11 cellular contexts compared by ENCODE assay signal in genomic region chr11:9834281-9834680, GRCh38.
"Had no signal": no experiment of that assay in that cellular context is flagged by ENCODE, and none has a peak within 500 bp of the region (broad histone marks: within the 10 kb centered on the region; RNA-seq: fewer than 3 reads in every experiment).

No MANE protein-coding gene starts in this region.

- H3K27me3 Mint-ChIP-seq: activated naive CD8-positive, alpha-beta T cell treated with anti-CD3 and anti-CD28 coated beads, Interleukin-2, amount 10 ng/mL, durations not matched to agents 7 days and 5 days; stimulated activated memory B cell treated with anti-CD40 and anti-IgM and Interleukin-4, amounts not matched to agents 10 μg/mL and 1 μg/mL and 100 μg/mL, for 72 hours had no signal

- DNase-seq: activated naive CD8-positive, alpha-beta T cell treated with anti-CD3 and anti-CD28 coated beads, Interleukin-2, amount 10 ng/mL, durations not matched to agents 7 days and 5 days; erythroblast; glutamatergic neuron; left ventricle myocardium inferior; natural killer cell; retina; stimulated activated CD4-positive, alpha-beta T cell treated with anti-CD3 and anti-CD28 coated beads, Interleukin-2, amount 100 ng/mL, for 48 hours had no signal

- H3K4me3 Mint-ChIP-seq: activated naive CD8-positive, alpha-beta T cell treated with anti-CD3 and anti-CD28 coated beads, Interleukin-2, amount 10 ng/mL, durations not matched to agents 7 days and 5 days; activated T-helper 1 cell treated with anti-CD3 and anti-CD28 coated beads, Interleukin-12 subunit alpha, Interleukin-12 subunit beta, Interleukin-2, Interleukin-4 antibody, amounts not matched to agents 30 ng/mL and 10 ng/mL and 1 ng/mL, durations not matched to agents 14 hours and 24 hours and 36 hours; natural killer cell; stimulated activated memory B cell treated with anti-CD40 and anti-IgM and Interleukin-4, amounts not matched to agents 10 μg/mL and 1 μg/mL and 100 μg/mL, for 72 hours had no signal

- H3K27ac Mint-ChIP-seq: activated naive CD8-positive, alpha-beta T cell treated with anti-CD3 and anti-CD28 coated beads, Interleukin-2, amount 10 ng/mL, durations not matched to agents 7 days and 5 days; activated T-helper 1 cell treated with anti-CD3 and anti-CD28 coated beads, Interleukin-12 subunit alpha, Interleukin-12 subunit beta, Interleukin-2, Interleukin-4 antibody, amounts not matched to agents 30 ng/mL and 10 ng/mL and 1 ng/mL, durations not matched to agents 14 hours and 24 hours and 36 hours; natural killer cell; stimulated activated memory B cell treated with anti-CD40 and anti-IgM and Interleukin-4, amounts not matched to agents 10 μg/mL and 1 μg/mL and 100 μg/mL, for 72 hours had no signal

- H3K4me3 ChIP-seq: ascending aorta, cardiac muscle cell, left ventricle myocardium inferior had no signal

- H3K4me1 Mint-ChIP-seq: natural killer cell had no signal

- ATAC-seq: natural killer cell; stimulated activated memory B cell treated with anti-CD40 and anti-IgM and Interleukin-4, amounts not matched to agents 10 μg/mL and 1 μg/mL and 100 μg/mL, for 72 hours had no signal

- H3K9me3 Mint-ChIP-seq: activated naive CD8-positive, alpha-beta T cell treated with anti-CD3 and anti-CD28 coated beads, Interleukin-2, amount 10 ng/mL, durations not matched to agents 7 days and 5 days; activated T-helper 1 cell treated with anti-CD3 and anti-CD28 coated beads, Interleukin-12 subunit alpha, Interleukin-12 subunit beta, Interleukin-2, Interleukin-4 antibody, amounts not matched to agents 30 ng/mL and 10 ng/mL and 1 ng/mL, durations not matched to agents 14 hours and 24 hours and 36 hours; natural killer cell; stimulated activated memory B cell treated with anti-CD40 and anti-IgM and Interleukin-4, amounts not matched to agents 10 μg/mL and 1 μg/mL and 100 μg/mL, for 72 hours had no signal
